Comparison of ENCODE assay signal across 1 cellular context in genomic region chr1:21896652-21897532, GRCh38.
TF ChIP-seq lines count a peak whose summit lies in the region.

No MANE protein-coding gene starts in this region.

TF ChIP-seq in SK-N-SH treated with all-trans-retinoic acid at 6 μM for 48 hours, 23 proteins besides CTCF, POLR2A, EP300 and RAD21 (continued from another document):
- TF ChIP-seq, protein P1, sequence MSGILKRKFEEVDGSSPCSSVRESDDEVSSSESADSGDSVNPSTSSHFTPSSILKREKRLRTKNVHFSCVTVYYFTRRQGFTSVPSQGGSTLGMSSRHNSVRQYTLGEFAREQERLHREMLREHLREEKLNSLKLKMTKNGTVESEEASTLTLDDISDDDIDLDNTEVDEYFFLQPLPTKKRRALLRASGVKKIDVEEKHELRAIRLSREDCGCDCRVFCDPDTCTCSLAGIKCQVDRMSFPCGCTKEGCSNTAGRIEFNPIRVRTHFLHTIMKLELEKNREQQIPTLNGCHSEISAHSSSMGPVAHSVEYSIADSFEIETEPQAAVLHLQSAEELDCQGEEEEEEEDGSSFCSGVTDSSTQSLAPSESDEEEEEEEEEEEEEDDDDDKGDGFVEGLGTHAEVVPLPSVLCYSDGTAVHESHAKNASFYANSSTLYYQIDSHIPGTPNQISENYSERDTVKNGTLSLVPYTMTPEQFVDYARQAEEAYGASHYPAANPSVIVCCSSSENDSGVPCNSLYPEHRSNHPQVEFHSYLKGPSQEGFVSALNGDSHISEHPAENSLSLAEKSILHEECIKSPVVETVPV (CRISPR knock-in tag; IDR thresholded peaks at IDR 0.05) = no peak
- no peak for TF ChIP-seq GLIS3 (CRISPR knock-in tag; IDR thresholded peaks at IDR 0.05)
- TF ChIP-seq TOX (CRISPR knock-in tag; IDR thresholded peaks at IDR 0.05; ENCODE audit: borderline replicate concordance) = no peak
- TF ChIP-seq, protein P2, sequence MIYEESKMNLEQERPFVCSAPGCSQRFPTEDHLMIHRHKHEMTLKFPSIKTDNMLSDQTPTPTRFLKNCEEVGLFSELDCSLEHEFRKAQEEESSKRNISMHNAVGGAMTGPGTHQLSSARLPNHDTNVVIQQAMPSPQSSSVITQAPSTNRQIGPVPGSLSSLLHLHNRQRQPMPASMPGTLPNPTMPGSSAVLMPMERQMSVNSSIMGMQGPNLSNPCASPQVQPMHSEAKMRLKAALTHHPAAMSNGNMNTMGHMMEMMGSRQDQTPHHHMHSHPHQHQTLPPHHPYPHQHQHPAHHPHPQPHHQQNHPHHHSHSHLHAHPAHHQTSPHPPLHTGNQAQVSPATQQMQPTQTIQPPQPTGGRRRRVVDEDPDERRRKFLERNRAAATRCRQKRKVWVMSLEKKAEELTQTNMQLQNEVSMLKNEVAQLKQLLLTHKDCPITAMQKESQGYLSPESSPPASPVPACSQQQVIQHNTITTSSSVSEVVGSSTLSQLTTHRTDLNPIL (CRISPR knock-in tag; IDR thresholded peaks at IDR 0.05; ENCODE audit: low read depth) = no peak
- no peak for TF ChIP-seq ISL1 (CRISPR knock-in tag; IDR thresholded peaks at IDR 0.05)
- no peak for TF ChIP-seq CSDC2 (CRISPR knock-in tag; IDR thresholded peaks at IDR 0.05)
- no peak for TF ChIP-seq RARB (CRISPR knock-in tag; IDR thresholded peaks at IDR 0.05)
- no peak for TF ChIP-seq TCF4 (CRISPR knock-in tag; IDR thresholded peaks at IDR 0.05; ENCODE audit: borderline replicate concordance)
